In the genomic region with DNA sequence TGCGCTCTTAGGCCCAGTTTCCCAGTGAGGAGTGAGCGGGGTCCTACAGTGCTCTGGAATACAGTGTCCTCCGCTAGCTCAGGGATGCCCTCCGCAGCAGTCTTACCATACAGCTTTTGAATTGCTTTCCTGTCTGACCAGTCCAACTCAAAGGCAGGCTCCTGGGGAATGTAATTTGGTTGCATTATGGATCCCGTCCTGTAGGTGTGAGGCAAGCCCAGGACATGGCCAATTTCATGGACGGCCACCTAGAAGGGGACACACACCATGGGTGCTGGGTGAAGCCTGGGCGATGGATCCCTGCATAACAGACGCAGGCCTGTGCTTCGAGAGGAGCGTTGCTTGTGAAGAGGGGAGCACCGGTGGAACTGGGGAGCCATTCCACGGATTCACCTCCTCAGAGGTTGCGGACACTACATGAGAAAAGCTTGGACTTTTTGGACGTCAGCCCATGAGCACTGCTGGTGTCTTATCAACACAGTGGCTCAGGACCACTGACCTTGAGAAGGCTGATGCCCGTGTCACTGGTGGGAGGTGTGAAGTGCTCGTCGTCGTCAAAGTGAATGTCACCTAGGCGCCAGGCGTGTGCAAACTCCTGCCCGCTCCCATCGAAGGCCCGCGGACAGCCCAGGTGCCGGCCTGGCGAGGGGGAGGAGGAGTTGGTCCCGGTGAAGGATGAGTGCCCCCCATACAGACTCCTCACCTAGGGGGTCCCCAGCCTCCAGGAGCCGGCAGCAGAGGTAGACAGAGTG, we compare ENCODE assay signal across 20 cellular contexts. TPM values are rescaled to one million over a fixed set of nuclear protein-coding genes. Genes with fewer than 3 reads are reported as not detected.
"Had no signal": no experiment of that assay in that cellular context is flagged by ENCODE, and none has a peak within 500 bp of the region (broad histone marks: within the 10 kb centered on the region; RNA-seq: fewer than 3 reads in every experiment).

No MANE protein-coding gene starts in this region.

- H3K4me1 ChIP-seq: esophagus squamous epithelium had no signal

- H3K4me1 Mint-ChIP-seq: immature natural killer cell, naive B cell had no signal

- H3K9me3 Mint-ChIP-seq: dendritic cell treated with granulocyte-macrophage colony-stimulating factor and Interleukin-4, amounts not matched to agents 40 ng/mL and 50 ng/mL, for 4 days; effector memory CD8-positive, alpha-beta T cell; nephron; type B pancreatic cell had no signal

- H3K4me3 ChIP-seq: esophagus squamous epithelium, left ventricle myocardium inferior, lung, ovary, right atrium auricular region had no signal

- DNase-seq: effector memory CD8-positive, alpha-beta T cell; esophagus squamous epithelium; foreskin fibroblast; immature natural killer cell; left ventricle myocardium inferior; mesenchymal stem cell; naive B cell; nucleus accumbens; ovary; small intestine; stimulated activated CD4-positive, alpha-beta T cell treated with anti-CD3 and anti-CD28 coated beads, Interleukin-12 subunit alpha, Interleukin-12 subunit beta, amount 100 ng/mL, for 4 hours; stimulated activated naive CD4-positive, alpha-beta T cell treated with Interleukin-2 at 50 U/mL for 16 hours had no signal

- H3K9me3 ChIP-seq: esophagus squamous epithelium, left ventricle myocardium inferior, ovary, right atrium auricular region had no signal

- H3K27me3 Mint-ChIP-seq: type B pancreatic cell had no signal

- H3K4me3 Mint-ChIP-seq: dendritic cell treated with granulocyte-macrophage colony-stimulating factor and Interleukin-4, amounts not matched to agents 40 ng/mL and 50 ng/mL, for 4 days; effector memory CD8-positive, alpha-beta T cell; immature natural killer cell; nephron; type B pancreatic cell had no signal

- H3K27me3 ChIP-seq: ovary, right atrium auricular region had no signal

- H3K27ac ChIP-seq: esophagus squamous epithelium, left ventricle myocardium inferior, right atrium auricular region had no signal

- FAIRE-seq: colon, keratinocyte, small intestine, urothelium cell line had no signal

- H3K27ac Mint-ChIP-seq: dendritic cell treated with granulocyte-macrophage colony-stimulating factor and Interleukin-4, amounts not matched to agents 40 ng/mL and 50 ng/mL, for 4 days; effector memory CD8-positive, alpha-beta T cell; immature natural killer cell; nephron; type B pancreatic cell had no signal

- ATAC-seq: effector memory CD8-positive, alpha-beta T cell had no signal

- H3K36me3 ChIP-seq: ovary, right atrium auricular region had no signal

RNA-seq across cellular contexts. Expression of gene MMP21, which starts 3.3 kb away (rescaled TPM):
- total RNA-seq: left ventricle myocardium inferior had no signal
- polyA plus RNA-seq: immature natural killer cell, keratinocyte had no signal
